Comparison of ENCODE assay signal across 16 cellular contexts in genomic region chr7:150415161-150416160, GRCh38. TPM values are rescaled to one million over a fixed set of nuclear protein-coding genes. Genes with fewer than 3 reads are reported as not detected.
DNase-seq lines count a peak whose midpoint lies in the region; TF ChIP-seq lines count a peak whose summit lies in the region.
"Had no signal": no experiment of that assay in that cellular context is flagged by ENCODE, and none has a peak within 500 bp of the region (broad histone marks: within the 10 kb centered on the region; RNA-seq: fewer than 3 reads in every experiment).

No MANE protein-coding gene starts in this region.

- no peaks in the 10 kb centered on the region for H3K9me3 ChIP-seq in MM.1S (replicated peaks; ENCODE audit: insufficient read depth, low read length)
- no peaks in the 10 kb centered on the region for H3K9me3 ChIP-seq in neural progenitor cell (ENCODE audit: low read depth)
- H3K9me3 ChIP-seq: testis had no signal

- no peaks in the 10 kb centered on the region for H4K20me1 ChIP-seq in MM.1S (ENCODE audit: insufficient read depth, low read length)
- H4K20me1 ChIP-seq in neural progenitor cell (ENCODE audit: low read depth), result no peaks in the 10 kb centered on the region

- H3K27ac Mint-ChIP-seq in dendritic cell treated with granulocyte-macrophage colony-stimulating factor and Interleukin-4, amounts not matched to agents 40 ng/mL and 50 ng/mL, for 4 days, result peak overlapping the region; percentile 31
- peak overlapping the region; percentile 86 for H3K27ac Mint-ChIP-seq in neural progenitor cell
- no peak overlapping the region for H3K27ac Mint-ChIP-seq in activated CD4-positive, alpha-beta memory T cell treated with anti-CD3 and anti-CD28 coated beads for 36 hours
- H3K27ac Mint-ChIP-seq: activated B cell treated with CpG ODN at 0.5 μM for 24 hours, CD14-positive monocyte, T-cell had no signal

- DNase-seq in DMS53 (lab: John Stamatoyannopoulos, UW) (peak; percentile 45), DMS53 treated with DMSO at 0.1 percent for 48 hours (lab: John Stamatoyannopoulos, UW; ENCODE audit: unreplicated experiment) (no peak), MM.1S (peak; percentile 92), neural progenitor cell (ENCODE audit: low spot score) (no peak), substantia nigra (lab: John Stamatoyannopoulos, UW) (no peak)
- DNase-seq in activated CD4-positive, alpha-beta memory T cell treated with anti-CD3 and anti-CD28 coated beads for 36 hours, result no peak
- no peak for DNase-seq in stimulated activated CD4-positive, alpha-beta T cell treated with anti-CD3 and anti-CD28 coated beads, Interleukin-12 subunit alpha, Interleukin-12 subunit beta, amount 100 ng/mL, for 4 hours
- DNase-seq: activated B cell treated with CpG ODN at 0.5 μM for 24 hours, DMS79, right cardiac atrium, T-cell, testis had no signal

- H3K4me2 ChIP-seq in MM.1S (ENCODE audit: low read depth, low read length), result peak overlapping the region; percentile 46
- H3K4me2 ChIP-seq in neural progenitor cell, result no peak overlapping the region

- H3K79me2 ChIP-seq in MM.1S (ENCODE audit: low read length) (no peaks in the 10 kb centered on the region; the same call in 1 of the 2 replicates), neural progenitor cell (ENCODE audit: low read depth) (no peaks in the 10 kb centered on the region)

- no peak for TF ChIP-seq CTCF in MM.1S (IDR thresholded peaks at IDR 0.05; ENCODE audit: low read length)
- TF ChIP-seq CTCF in neural progenitor cell (IDR thresholded peaks at IDR 0.05), result no peak

- no peak overlapping the region for H3K4me3 Mint-ChIP-seq in dendritic cell treated with granulocyte-macrophage colony-stimulating factor and Interleukin-4, amounts not matched to agents 40 ng/mL and 50 ng/mL, for 4 days
- H3K4me3 Mint-ChIP-seq in neural progenitor cell, result no peak overlapping the region
- no peak overlapping the region for H3K4me3 Mint-ChIP-seq in activated CD4-positive, alpha-beta memory T cell treated with anti-CD3 and anti-CD28 coated beads for 36 hours
- H3K4me3 Mint-ChIP-seq: activated B cell treated with CpG ODN at 0.5 μM for 24 hours; CD14-positive monocyte; natural killer cell treated with Interleukin-12 subunit alpha and Interleukin-12 subunit beta and Interleukin-15 and Interleukin-18, amount 100 ng/mL, for 72 hours; T-cell had no signal

- H2AFZ ChIP-seq in MM.1S (ENCODE audit: low read length) (peak overlapping the region; percentile 49), neural progenitor cell (replicated peaks) (no peak overlapping the region)

- no peaks in the 10 kb centered on the region for H3K36me3 Mint-ChIP-seq in dendritic cell treated with granulocyte-macrophage colony-stimulating factor and Interleukin-4, amounts not matched to agents 40 ng/mL and 50 ng/mL, for 4 days (ENCODE audit: low read depth)
- H3K36me3 Mint-ChIP-seq in neural progenitor cell, result peaks cover 2% of the 10 kb centered on the region
- H3K36me3 Mint-ChIP-seq in activated CD4-positive, alpha-beta memory T cell treated with anti-CD3 and anti-CD28 coated beads for 36 hours, result peaks cover 2% of the 10 kb centered on the region
- H3K36me3 Mint-ChIP-seq: natural killer cell treated with Interleukin-12 subunit alpha and Interleukin-12 subunit beta and Interleukin-15 and Interleukin-18, amount 100 ng/mL, for 72 hours had no signal

- H3K27me3 ChIP-seq in MM.1S (replicated peaks; ENCODE audit: insufficient read depth, low read length), result no peaks in the 10 kb centered on the region
- H3K27me3 ChIP-seq in neural progenitor cell, result peaks cover 11% of the 10 kb centered on the region
- H3K27me3 ChIP-seq: testis had no signal

- H3K4me1 ChIP-seq in MM.1S (ENCODE audit: low read length) (peaks cover 25% of the 10 kb centered on the region), neural progenitor cell (no peaks in the 10 kb centered on the region)

- H3K9me2 ChIP-seq in MM.1S (replicated peaks; ENCODE audit: insufficient read depth, low read length), result no peaks in the 10 kb centered on the region

- 0 out of 2 replicates have a peak, but pooled peaks cover under 1% of the 10 kb centered on the region for H3K36me3 ChIP-seq in MM.1S (replicated peaks; ENCODE audit: insufficient read depth, low read length)
- no peaks in the 10 kb centered on the region for H3K36me3 ChIP-seq in neural progenitor cell

- POLR2A ChIA-PET in activated CD4-positive, alpha-beta memory T cell treated with anti-CD3 and anti-CD28 coated beads for 36 hours (lab: Charles Lee), result no interaction called here

- H3F3A ChIP-seq in MM.1S (ENCODE audit: insufficient read depth, low read length) (peaks cover 25% of the 10 kb centered on the region), neural progenitor cell (ENCODE audit: low read depth) (no peaks in the 10 kb centered on the region)

- H3K9me3 Mint-ChIP-seq in dendritic cell treated with granulocyte-macrophage colony-stimulating factor and Interleukin-4, amounts not matched to agents 40 ng/mL and 50 ng/mL, for 4 days, result no peaks in the 10 kb centered on the region
- H3K9me3 Mint-ChIP-seq in neural progenitor cell, result no peaks in the 10 kb centered on the region
- H3K9me3 Mint-ChIP-seq in activated CD4-positive, alpha-beta memory T cell treated with anti-CD3 and anti-CD28 coated beads for 36 hours, result no peaks in the 10 kb centered on the region
- H3K9me3 Mint-ChIP-seq: activated B cell treated with CpG ODN at 0.5 μM for 24 hours; natural killer cell treated with Interleukin-12 subunit alpha and Interleukin-12 subunit beta and Interleukin-15 and Interleukin-18, amount 100 ng/mL, for 72 hours; T-cell had no signal

- CTCF ChIA-PET in activated CD4-positive, alpha-beta memory T cell treated with anti-CD3 and anti-CD28 coated beads for 36 hours (lab: Charles Lee), result no interaction called here

- H3K9ac ChIP-seq in MM.1S (ENCODE audit: low read length) (peak overlapping the region; percentile 58), neural progenitor cell (no peak overlapping the region)

- peaks cover 6% of the 10 kb centered on the region for H3K27me3 Mint-ChIP-seq in dendritic cell treated with granulocyte-macrophage colony-stimulating factor and Interleukin-4, amounts not matched to agents 40 ng/mL and 50 ng/mL, for 4 days
- peaks cover 14% of the 10 kb centered on the region for H3K27me3 Mint-ChIP-seq in neural progenitor cell (ENCODE audit: insufficient read depth, low read depth)
- no peaks in the 10 kb centered on the region for H3K27me3 Mint-ChIP-seq in activated CD4-positive, alpha-beta memory T cell treated with anti-CD3 and anti-CD28 coated beads for 36 hours
- H3K27me3 Mint-ChIP-seq: activated B cell treated with CpG ODN at 0.5 μM for 24 hours; natural killer cell treated with Interleukin-12 subunit alpha and Interleukin-12 subunit beta and Interleukin-15 and Interleukin-18, amount 100 ng/mL, for 72 hours; T-cell had no signal

- no peak overlapping the region; the same call in 1 of the 2 replicates for H3K4me3 ChIP-seq in MM.1S (ENCODE audit: low read length)
- H3K4me3 ChIP-seq in neural progenitor cell, result no peak overlapping the region
- H3K4me3 ChIP-seq: testis had no signal

- H3K27ac ChIP-seq in MM.1S (ENCODE audit: low read length) (peak overlapping the region; percentile 85), neural progenitor cell (no peak overlapping the region), substantia nigra (ENCODE audit: low read depth, low read length, poor library complexity, severe bottlenecking) (no peak overlapping the region)
- H3K27ac ChIP-seq: 22Rv1, testis had no signal

- intact Hi-C loops in dendritic cell treated with granulocyte-macrophage colony-stimulating factor and Interleukin-4, amounts not matched to agents 40 ng/mL and 50 ng/mL, for 4 days (cut with micrococcal nuclease), result no loop called here
- intact Hi-C loops in activated CD4-positive, alpha-beta memory T cell treated with anti-CD3 and anti-CD28 coated beads for 36 hours (cut with micrococcal nuclease), result no loop called here

- H3K4me1 Mint-ChIP-seq in dendritic cell treated with granulocyte-macrophage colony-stimulating factor and Interleukin-4, amounts not matched to agents 40 ng/mL and 50 ng/mL, for 4 days (ENCODE audit: low read depth), result peaks cover 17% of the 10 kb centered on the region
- peaks cover 38% of the 10 kb centered on the region for H3K4me1 Mint-ChIP-seq in neural progenitor cell
- H3K4me1 Mint-ChIP-seq in activated CD4-positive, alpha-beta memory T cell treated with anti-CD3 and anti-CD28 coated beads for 36 hours (ENCODE audit: low read depth), result no peaks in the 10 kb centered on the region

RNA-seq across cellular contexts. Expression of gene GIMAP8, which starts 35.0 kb away (rescaled TPM):
- total RNA-seq in neural progenitor cell (ENCODE audit: low replicate concordance), result not detected in 2 replicates
- total RNA-seq in activated CD4-positive, alpha-beta memory T cell treated with anti-CD3 and anti-CD28 coated beads for 36 hours, result 10 to 100 TPM; 11.8 TPM
- total RNA-seq: activated B cell treated with CpG ODN at 0.5 μM for 24 hours had no signal

RNA-seq across cellular contexts. Expression of gene ZNF775, which starts 36.3 kb away (rescaled TPM):
- 3.0 and 26.1 TPM in 2 replicates for total RNA-seq in neural progenitor cell (ENCODE audit: low replicate concordance)
- total RNA-seq in activated CD4-positive, alpha-beta memory T cell treated with anti-CD3 and anti-CD28 coated beads for 36 hours, result 1 to 10 TPM; 6.0 to 6.8 TPM

RNA-seq across cellular contexts. Expression of gene REPIN1, which starts 46.8 kb away (rescaled TPM):
- 18.0 and 58.9 TPM in 2 replicates for total RNA-seq in neural progenitor cell (ENCODE audit: low replicate concordance)
- total RNA-seq in activated CD4-positive, alpha-beta memory T cell treated with anti-CD3 and anti-CD28 coated beads for 36 hours, result 10 to 100 TPM; 52.3 to 56.9 TPM

Comparison
In these comparisons a context has a peak if more than half of its experiments do, and no peak if none do; other contexts are left out.
1. DNase-seq: peak in DMS53 (single experiment) and MM.1S (single experiment); none in DMS53 treated with DMSO at 0.1 percent for 48 hours (single experiment), neural progenitor cell (single experiment), activated CD4-positive, alpha-beta memory T cell treated with anti-CD3 and anti-CD28 coated beads for 36 hours (single experiment), stimulated activated CD4-positive, alpha-beta T cell treated with anti-CD3 and anti-CD28 coated beads, Interleukin-12 subunit alpha, Interleukin-12 subunit beta, amount 100 ng/mL, for 4 hours (single experiment) and substantia nigra (0 of 49).
2. RNA of gene GIMAP8, which starts 35.0 kb away (total RNA-seq): 11.8 TPM in activated CD4-positive, alpha-beta memory T cell treated with anti-CD3 and anti-CD28 coated beads for 36 hours; not detected in neural progenitor cell; every median in the first group is over 10 times any median in the second.